7 cellular contexts compared by ENCODE assay signal in genomic region chr17:82520041-82520910, GRCh38. TPM values are rescaled to one million over a fixed set of nuclear protein-coding genes. Genes with fewer than 3 reads are reported as not detected.
DNase-seq lines count a peak whose midpoint lies in the region; ATAC-seq and TF ChIP-seq lines count a peak whose summit lies in the region.

No MANE protein-coding gene starts in this region.

- ATAC-seq in GM18498 (IDR thresholded peaks at IDR 0.05; ENCODE audit: unreplicated experiment) = peak; percentile 8
- ATAC-seq in activated CD4-positive, alpha-beta T cell treated with anti-CD3 and anti-CD28 coated beads for 36 hours = no peak
- ATAC-seq in GM21619 (IDR thresholded peaks at IDR 0.05; ENCODE audit: unreplicated experiment) = no peak

- no peaks in the 10 kb centered on the region for H3K27me3 Mint-ChIP-seq in activated CD4-positive, alpha-beta T cell treated with anti-CD3 and anti-CD28 coated beads for 36 hours
- no peaks in the 10 kb centered on the region for H3K27me3 Mint-ChIP-seq in mesothelial cell of epicardium (ENCODE audit: low read depth)

- peaks cover 17% of the 10 kb centered on the region for H3K36me3 Mint-ChIP-seq in activated CD4-positive, alpha-beta T cell treated with anti-CD3 and anti-CD28 coated beads for 36 hours (ENCODE audit: low read depth)
- H3K36me3 Mint-ChIP-seq in mesothelial cell of epicardium = no peaks in the 10 kb centered on the region

- peak overlapping the region; percentile 88 for H3K4me3 Mint-ChIP-seq in activated CD4-positive, alpha-beta T cell treated with anti-CD3 and anti-CD28 coated beads for 36 hours
- peak overlapping the region; percentile 83 for H3K4me3 Mint-ChIP-seq in mesothelial cell of epicardium

- H3K4me1 Mint-ChIP-seq in activated CD4-positive, alpha-beta T cell treated with anti-CD3 and anti-CD28 coated beads for 36 hours = peaks cover 33% of the 10 kb centered on the region
- peaks cover 27% of the 10 kb centered on the region for H3K4me1 Mint-ChIP-seq in mesothelial cell of epicardium

- H3K36me3 ChIP-seq in HUES48 (ENCODE audit: control insufficient read depth, insufficient read depth, low read length) = no peaks in the 10 kb centered on the region
- H3K36me3 ChIP-seq in ectodermal cell (ENCODE audit: control insufficient read depth, insufficient read depth, low read length) = no peaks in the 10 kb centered on the region

- H3K4me1 ChIP-seq in HUES48 (ENCODE audit: control insufficient read depth, insufficient read depth, low read length) (peaks cover 3% of the 10 kb centered on the region; the same call in 1 of the 2 replicates), ectodermal cell (ENCODE audit: control insufficient read depth, insufficient read depth, low read length) (no peaks in the 10 kb centered on the region)

- intact Hi-C loops in activated CD4-positive, alpha-beta T cell treated with anti-CD3 and anti-CD28 coated beads for 36 hours (cut with DNase I, micrococcal nuclease) = loop anchor here in 1 of 2 experiments (5.0 kb wide), 1 partner anchor 37 kb away; no protein-coding TSS in a partner anchor

- TF ChIP-seq CTCF in mesothelial cell of epicardium (IDR thresholded peaks at IDR 0.05; ENCODE audit: unreplicated experiment) = no peak

- H3K27ac ChIP-seq in HUES48 (ENCODE audit: low read depth, low read length) (peak overlapping the region; percentile 2), ectodermal cell (ENCODE audit: insufficient read depth, low read depth, low read length, poor library complexity, severe bottlenecking) (no peak overlapping the region), substantia nigra (ENCODE audit: low read depth, low read length, poor library complexity, severe bottlenecking) (peak overlapping the region; percentile 35)

- peak overlapping the region; percentile 26; the same call in 1 of the 2 replicates for H3K9ac ChIP-seq in HUES48 (ENCODE audit: low read depth, low read length)

- H3K9me3 Mint-ChIP-seq in activated CD4-positive, alpha-beta T cell treated with anti-CD3 and anti-CD28 coated beads for 36 hours (ENCODE audit: low read depth) = no peaks in the 10 kb centered on the region
- no peaks in the 10 kb centered on the region for H3K9me3 Mint-ChIP-seq in mesothelial cell of epicardium

- H3K27ac Mint-ChIP-seq in activated CD4-positive, alpha-beta T cell treated with anti-CD3 and anti-CD28 coated beads for 36 hours = peak overlapping the region; percentile 92
- H3K27ac Mint-ChIP-seq in mesothelial cell of epicardium = peak overlapping the region; percentile 94

- DNase-seq in activated CD4-positive, alpha-beta T cell treated with anti-CD3 and anti-CD28 coated beads for 36 hours = peak; percentile 66
- DNase-seq in mesothelial cell of epicardium (ENCODE audit: low spot score in 2 of 2, unreplicated experiment in 2 of 2) = peak in 1 of 2 experiments; percentile 56
- peak in 12 of 49 donors; percentile 14 to 58 (median 29) for DNase-seq in substantia nigra (lab: John Stamatoyannopoulos, UW)

- H3K9me3 ChIP-seq in HUES48 (ENCODE audit: control insufficient read depth, insufficient read depth, low read length) (no peaks in the 10 kb centered on the region), ectodermal cell (ENCODE audit: control insufficient read depth, low read length) (no peaks in the 10 kb centered on the region)

- POLR2A ChIA-PET in activated CD4-positive, alpha-beta T cell treated with anti-CD3 and anti-CD28 coated beads for 36 hours (lab: Charles Lee) = interaction anchor here (1.4 to 1.5 kb wide), 3 partner anchors 22 to 69 kb away, joined by 3 to 7 read pairs (median 6); partner anchors contain the start of genes CYBC1 and NARF

- H3K4me3 ChIP-seq in HUES48 (ENCODE audit: low read depth, low read length) (peak overlapping the region; percentile 90), ectodermal cell (ENCODE audit: insufficient read depth, low read depth, low read length) (peak overlapping the region; percentile 66)

- H3K27me3 ChIP-seq in HUES48 (ENCODE audit: control insufficient read depth, insufficient read depth, low read length) = no peaks in the 10 kb centered on the region
- H3K27me3 ChIP-seq in ectodermal cell (ENCODE audit: control insufficient read depth, insufficient read depth, low read length, poor library complexity, severe bottlenecking) = no peaks in the 10 kb centered on the region

- CTCF ChIA-PET in activated CD4-positive, alpha-beta T cell treated with anti-CD3 and anti-CD28 coated beads for 36 hours (lab: Charles Lee) = interaction anchor here (0.8 to 1.6 kb wide), 6 partner anchors 21 to 222 kb away, joined by 3 read pairs; no protein-coding TSS in a partner anchor

- 1% methylated on average over 84 of the region's 84 CpGs for WGBS in ectodermal cell, 2 experiments

RNA-seq across cellular contexts. Expression of gene FOXK2, which starts 0.7 kb away (rescaled TPM):
- total RNA-seq in activated CD4-positive, alpha-beta T cell treated with anti-CD3 and anti-CD28 coated beads for 36 hours = 10 to 100 TPM; 58.1 to 75.4 TPM
- 60.9 TPM for polyA plus RNA-seq in ectodermal cell (2013, experiment 1 of 4)
- 59.8 TPM for polyA plus RNA-seq in ectodermal cell (2013, experiment 2 of 4)
- 40.7 TPM for polyA plus RNA-seq in ectodermal cell (2013, experiment 3 of 4)
- polyA plus RNA-seq in ectodermal cell (2013, experiment 4 of 4) = 45.0 TPM
- total RNA-seq in mesothelial cell of epicardium = 88.3 to 92.0 TPM (median 91.7 TPM) in 3 replicates
